16 cellular contexts compared by ENCODE assay signal in genomic region chr3:143901105-143901504, GRCh38. TPM values are rescaled to one million over a fixed set of nuclear protein-coding genes. Genes with fewer than 3 reads are reported as not detected.
A peak's percentile ranks its signal among the peaks of the same experiment; 100 is the strongest.
DNase-seq lines count a peak whose midpoint lies in the region; ATAC-seq and TF ChIP-seq lines count a peak whose summit lies in the region.
"Had no signal": no experiment of that assay in that cellular context is flagged by ENCODE, and none has a peak within 500 bp of the region (broad histone marks: within the 10 kb centered on the region; RNA-seq: fewer than 3 reads in every experiment).

No MANE protein-coding gene starts in this region.

- POLR2A ChIA-PET in BJ (lab: Charles Lee), result no interaction called here

- TF ChIP-seq CTCF in BJ (IDR thresholded peaks at IDR 0.05; ENCODE audit: insufficient read depth, low read depth, low read length) (no peak), cardiac fibroblast (IDR thresholded peaks at IDR 0.05; ENCODE audit: low read depth, low read length) (no peak), right atrium auricular region (IDR thresholded peaks at IDR 0.05) (no peak)

- H3K23ac ChIP-seq in mesenchymal stem cell (ENCODE audit: low read length in 2 of 2), result no peak overlapping the region

- H3K27me3 ChIP-seq in BJ (ENCODE audit: control insufficient read depth, insufficient read depth, low read length), result no peaks in the 10 kb centered on the region
- H3K27me3 ChIP-seq in mesenchymal stem cell (ENCODE audit: control insufficient read depth in 1 of 2, insufficient read depth in 1 of 2, low read length in 2 of 2), result no peaks in the 10 kb centered on the region
- H3K27me3 ChIP-seq in right atrium auricular region, result no peaks in the 10 kb centered on the region

- H3K4me1 Mint-ChIP-seq in activated naive CD4-positive, alpha-beta T cell treated with anti-CD3 and anti-CD28 coated beads, Interleukin-2, amount 10 ng/mL, durations not matched to agents 7 days and 5 days, result no peaks in the 10 kb centered on the region

- H3K14ac ChIP-seq in mesenchymal stem cell (ENCODE audit: low read length in 2 of 2), result no peak overlapping the region

- H3K4me3 ChIP-seq in BJ (ENCODE audit: low read depth, low read length), result no peak overlapping the region
- no peak overlapping the region for H3K4me3 ChIP-seq in cardiac fibroblast (replicated peaks in 1 of 2; ENCODE audit: low read depth in 2 of 2, low read length in 2 of 2)
- no peak overlapping the region for H3K4me3 ChIP-seq in mesenchymal stem cell (ENCODE audit: insufficient read depth in 1 of 2, low read depth in 1 of 2, low read length in 2 of 2)
- H3K4me3 ChIP-seq in right atrium auricular region, result no peak overlapping the region

- H2BK15ac ChIP-seq in mesenchymal stem cell (ENCODE audit: low read depth, poor library complexity, severe bottlenecking), result no peak overlapping the region

- no peak overlapping the region for H3K4me3 Mint-ChIP-seq in activated naive CD4-positive, alpha-beta T cell treated with anti-CD3 and anti-CD28 coated beads, Interleukin-2, amount 10 ng/mL, durations not matched to agents 7 days and 5 days

- ATAC-seq in HG03432 (IDR thresholded peaks at IDR 0.05; ENCODE audit: unreplicated experiment) (peak; percentile 56), HG03469 (IDR thresholded peaks at IDR 0.05; ENCODE audit: unreplicated experiment) (no peak)
- ATAC-seq: right cardiac atrium had no signal

- no peak overlapping the region for H3K27ac Mint-ChIP-seq in activated naive CD4-positive, alpha-beta T cell treated with anti-CD3 and anti-CD28 coated beads, Interleukin-2, amount 10 ng/mL, durations not matched to agents 7 days and 5 days

- no peaks in the 10 kb centered on the region for H3K79me1 ChIP-seq in mesenchymal stem cell (replicated peaks; ENCODE audit: low read length, poor library complexity, severe bottlenecking)

- H2AK5ac ChIP-seq in mesenchymal stem cell (ENCODE audit: low read length, severe bottlenecking), result no peak overlapping the region

- no peak overlapping the region for H2BK12ac ChIP-seq in mesenchymal stem cell (ENCODE audit: low read length in 2 of 2)

- no peak overlapping the region for H3K27ac ChIP-seq in mesenchymal stem cell (ENCODE audit: low read length, poor library complexity, severe bottlenecking)
- H3K27ac ChIP-seq in right atrium auricular region, result no peak overlapping the region

- no peak overlapping the region for H4K8ac ChIP-seq in mesenchymal stem cell (ENCODE audit: low read length)

- H3K9me3 Mint-ChIP-seq in activated naive CD4-positive, alpha-beta T cell treated with anti-CD3 and anti-CD28 coated beads, Interleukin-2, amount 10 ng/mL, durations not matched to agents 7 days and 5 days, result no peaks in the 10 kb centered on the region

- H3K4me1 ChIP-seq in mesenchymal stem cell (ENCODE audit: control insufficient read depth, insufficient read depth, low read depth, low read length) (no peaks in the 10 kb centered on the region), right atrium auricular region (no peaks in the 10 kb centered on the region)

- no peak overlapping the region for H2AFZ ChIP-seq in mesenchymal stem cell (ENCODE audit: low read depth, low read length)

- H3K9me3 ChIP-seq in mesenchymal stem cell (ENCODE audit: control insufficient read depth, low read length) (no peaks in the 10 kb centered on the region), right atrium auricular region (no peaks in the 10 kb centered on the region)

- DNase-seq in BJ (ENCODE audit: low read depth) (peak; percentile 58), cardiac fibroblast (ENCODE audit: low read depth in 2 of 2) (peak; percentile 83 to 91), mesenchymal stem cell (peak; percentile 75), right atrium auricular region (ENCODE audit: low spot score) (no peak)
- DNase-seq in activated CD4-positive, alpha-beta T cell treated with anti-CD3 and anti-CD28 coated beads for 48 hours, result no peak
- no peak for DNase-seq in activated naive CD4-positive, alpha-beta T cell treated with anti-CD3 and anti-CD28 coated beads, Interleukin-2, amount 10 ng/mL, durations not matched to agents 7 days and 5 days
- DNase-seq: activated CD4-positive, alpha-beta T cell treated with anti-CD3 and anti-CD28 coated beads for 1 hour; dermis blood vessel endothelial cell; NCI-H1417; NCI-H510A treated with DMSO at 0.1 percent for 48 hours; right cardiac atrium; stimulated activated CD4-positive, alpha-beta T cell treated with anti-CD3 and anti-CD28 coated beads, Interleukin-4, amount 100 ng/mL, for 4 hours; stimulated activated naive CD4-positive, alpha-beta T cell had no signal

- no peak overlapping the region for H4K91ac ChIP-seq in mesenchymal stem cell (ENCODE audit: low read length)

- H3K4me2 ChIP-seq in mesenchymal stem cell (ENCODE audit: low read length, poor library complexity, severe bottlenecking), result no peak overlapping the region

- H3K9ac ChIP-seq in mesenchymal stem cell (ENCODE audit: low read length), result peak overlapping the region; percentile 11

- H2BK5ac ChIP-seq in mesenchymal stem cell (ENCODE audit: low read depth, low read length, poor library complexity, severe bottlenecking), result no peak overlapping the region

- H3K18ac ChIP-seq in mesenchymal stem cell (ENCODE audit: low read depth in 1 of 2, low read length in 2 of 2), result no peak overlapping the region

- no peak overlapping the region for H3K4ac ChIP-seq in mesenchymal stem cell (ENCODE audit: low read depth in 1 of 2, low read length in 2 of 2)

- H3K36me3 ChIP-seq in BJ (ENCODE audit: control insufficient read depth, insufficient read depth, low read length) (no peaks in the 10 kb centered on the region), mesenchymal stem cell (ENCODE audit: control insufficient read depth in 1 of 2, insufficient read depth in 2 of 2, low read depth in 1 of 2, low read length in 2 of 2) (no peaks in the 10 kb centered on the region), right atrium auricular region (no peaks in the 10 kb centered on the region)

- H2BK120ac ChIP-seq in mesenchymal stem cell (ENCODE audit: low read depth, low read length), result no peak overlapping the region

- CTCF ChIA-PET in BJ (lab: Yijun Ruan, JAX), result interaction anchor here (1.3 kb wide), 1 partner anchor 15 kb away, joined by 3 read pairs; no protein-coding TSS in a partner anchor
- CTCF ChIA-PET in activated naive CD4-positive, alpha-beta T cell treated with anti-CD3 and anti-CD28 coated beads, Interleukin-2, amount 10 ng/mL, durations not matched to agents 7 days and 5 days (lab: Charles Lee), result interaction anchor here (1.0 kb wide), 1 partner anchor 49 kb away, joined by 3 read pairs; no protein-coding TSS in a partner anchor

- no peaks in the 10 kb centered on the region for H3K36me3 Mint-ChIP-seq in activated naive CD4-positive, alpha-beta T cell treated with anti-CD3 and anti-CD28 coated beads, Interleukin-2, amount 10 ng/mL, durations not matched to agents 7 days and 5 days

- peaks cover 11% of the 10 kb centered on the region for H3K27me3 Mint-ChIP-seq in activated naive CD4-positive, alpha-beta T cell treated with anti-CD3 and anti-CD28 coated beads, Interleukin-2, amount 10 ng/mL, durations not matched to agents 7 days and 5 days

RNA-seq across cellular contexts. Expression of gene SLC9A9, which starts 52.8 kb away (rescaled TPM):
- polyA plus RNA-seq in BJ (2011; rRNA removed), result 2.4 and 2.9 TPM in 2 replicates
- 2.3 and 4.1 TPM in 2 replicates for polyA minus RNA-seq in BJ (2011; rRNA and poly(A)+ RNA removed)
- polyA plus RNA-seq in mesenchymal stem cell (2013, experiment 1 of 2), result 6.2 TPM
- 6.2 TPM for polyA plus RNA-seq in mesenchymal stem cell (2013, experiment 2 of 2)
- total RNA-seq in right atrium auricular region, result 1 to 10 TPM; 3.1 to 4.2 TPM
- total RNA-seq: Daoy had no signal

Comparison
In these comparisons a context has a peak if more than half of its experiments do, and no peak if none do; other contexts are left out.
1. DNase-seq: peak in BJ (single experiment), cardiac fibroblast (2 of 2) and mesenchymal stem cell (single experiment); none in activated CD4-positive, alpha-beta T cell treated with anti-CD3 and anti-CD28 coated beads for 48 hours (single experiment), right atrium auricular region (single experiment) and activated naive CD4-positive, alpha-beta T cell treated with anti-CD3 and anti-CD28 coated beads, Interleukin-2, amount 10 ng/mL, durations not matched to agents 7 days and 5 days (single experiment).